In the genomic region with DNA sequence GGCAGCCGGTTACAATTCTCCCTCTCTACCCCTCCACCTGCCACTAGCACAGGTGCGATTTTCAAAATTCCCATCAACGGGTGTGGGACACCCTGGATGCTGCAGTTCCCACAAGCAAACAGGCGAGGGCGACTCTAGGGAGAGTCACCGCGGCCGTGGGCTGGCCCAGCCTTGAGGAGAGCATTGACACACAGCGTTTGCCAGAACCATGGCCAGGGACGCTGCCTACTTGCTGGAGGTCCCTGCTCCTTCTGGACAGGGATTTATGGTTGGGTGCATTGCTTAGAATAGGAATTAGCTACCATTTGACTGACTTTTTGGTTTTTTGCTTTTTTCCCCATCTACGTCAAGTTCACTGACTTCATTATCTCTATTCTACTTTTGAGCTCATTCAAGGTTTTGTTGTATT, we compare ENCODE assay signal across 7 cellular contexts. TPM values are rescaled to one million over a fixed set of nuclear protein-coding genes. Genes with fewer than 3 reads are reported as not detected.
A peak's percentile ranks its signal among the peaks of the same experiment; 100 is the strongest.
DNase-seq lines count a peak whose midpoint lies in the region; ATAC-seq and TF ChIP-seq lines count a peak whose summit lies in the region.

No MANE protein-coding gene starts in this region.

- no peaks in the 10 kb centered on the region for H3K27me3 Mint-ChIP-seq in MCF 10A (ENCODE audit: insufficient read depth, unreplicated experiment)

- H3K27ac Mint-ChIP-seq in MCF 10A (ENCODE audit: low read depth, unreplicated experiment) = no peak overlapping the region

- peaks cover 5% of the 10 kb centered on the region for H3K4me1 Mint-ChIP-seq in MCF 10A (ENCODE audit: insufficient read depth, unreplicated experiment)

- peak; percentile 78 for DNase-seq in GM13976 (ENCODE audit: low spot score)
- peak; percentile 24 for DNase-seq in NCI-H1048 (lab: John Stamatoyannopoulos, UW)
- DNase-seq in UCSD-AML1 (lab: John Stamatoyannopoulos, UW; ENCODE audit: unreplicated experiment) = peak; percentile 41
- DNase-seq in MCF 10A (ENCODE audit: unreplicated experiment) = peak; percentile 84
- DNase-seq in left colon = peak; percentile 78 to 83
- peak; percentile 26 to 34 (median 26) for DNase-seq in stimulated activated CD4-positive, alpha-beta T cell treated with anti-CD3 and anti-CD28 coated beads, TNF-alpha, amount 100 ng/mL, for 4 hours (ENCODE audit: low read depth in 3 of 3)
- no peak for DNase-seq in OCI-M2 (lab: John Stamatoyannopoulos, UW; ENCODE audit: unreplicated experiment)

- H3K36me3 Mint-ChIP-seq in MCF 10A (ENCODE audit: insufficient read depth, unreplicated experiment) = no peaks in the 10 kb centered on the region

- H3K4me3 Mint-ChIP-seq in MCF 10A (ENCODE audit: unreplicated experiment) = no peak overlapping the region

- in situ Hi-C loops in GM13976 (cut with MboI; ENCODE audit: low sequenced_read_pairs, unreplicated experiment) = no loop called here

- no peaks in the 10 kb centered on the region for H3K9me3 Mint-ChIP-seq in MCF 10A (ENCODE audit: unreplicated experiment)

- ATAC-seq in left colon = peak; percentile 64

- TF ChIP-seq CTCF in GM13976 (IDR thresholded peaks at IDR 0.05; ENCODE audit: borderline replicate concordance, control extremely low read depth, extremely low read depth, insufficient read depth, missing control alignments) (peak; percentile 59), MCF 10A (IDR thresholded peaks at IDR 0.05; ENCODE audit: unreplicated experiment) (peak; percentile 77)

- CTCF ChIA-PET in MCF 10A (lab: Yijun Ruan, JAX) = interaction anchor here (0.6 to 2.4 kb wide), 20 partner anchors 11 to 589 kb away, joined by 3 to 11 read pairs (median 4); no protein-coding TSS in a partner anchor

- intact Hi-C loops in MCF 10A (cut with micrococcal nuclease) = loop anchor here (1.0 kb wide), 2 partner anchors 40 to 44 kb away; no protein-coding TSS in a partner anchor
- intact Hi-C loops in left colon (cut with DNase I, micrococcal nuclease) = loop anchor here in 1 of 2 donors (5.0 kb wide), 1 partner anchor 41 kb away; no protein-coding TSS in a partner anchor

- BruUV-seq in MCF 10A (replicated peaks; lab: Mats Ljungman, UMichigan) = no TSS peak

- POLR2A ChIA-PET in MCF 10A (lab: Yijun Ruan, JAX) = no interaction called here

RNA-seq across cellular contexts. Expression of a gene that starts 19.0 kb away (rescaled TPM):
- total RNA-seq in MCF 10A (2022) (0.22 and 0.28 TPM in 2 replicates), left colon (1,000 to 10,000 TPM; 1,078 to 1,246 TPM)

RNA-seq across cellular contexts. Expression of a gene that starts 30.6 kb away (rescaled TPM):
- total RNA-seq in MCF 10A (2022) (4.4 and 7.3 TPM in 2 replicates), left colon (1 to 10 TPM; 3.7 to 3.8 TPM)

RNA-seq across cellular contexts. Expression of a gene that starts 41.7 kb away (rescaled TPM):
- total RNA-seq in MCF 10A (2022) (not detected in 2 replicates), left colon (100 to 1,000 TPM; 566 to 781 TPM)

RNA-seq across cellular contexts. Expression of a gene that starts 49.2 kb away (rescaled TPM):
- total RNA-seq in MCF 10A (2022) (not detected in 2 replicates), left colon (not detected)

Comparison
In these comparisons a context has a peak if more than half of its experiments do, and no peak if none do; other contexts are left out.
1. RNA of a gene that starts 19.0 kb away (total RNA-seq): 1,078 to 1,246 TPM in left colon; 0.22 to 0.28 TPM in MCF 10A; every median in the first group is over 100 times any median in the second.
2. RNA of a gene that starts 41.7 kb away (total RNA-seq): 566 to 781 TPM in left colon; not detected in MCF 10A; every median in the first group is over 100 times any median in the second.